Comparison of ENCODE assay signal across 13 cellular contexts in genomic region chr12:1935700-1936378, GRCh38. TPM values are rescaled to one million over a fixed set of nuclear protein-coding genes. Genes with fewer than 3 reads are reported as not detected.
DNase-seq lines count a peak whose midpoint lies in the region; ATAC-seq and TF ChIP-seq lines count a peak whose summit lies in the region.
"Had no signal": no experiment of that assay in that cellular context is flagged by ENCODE, and none has a peak within 500 bp of the region (broad histone marks: within the 10 kb centered on the region; RNA-seq: fewer than 3 reads in every experiment).

No MANE protein-coding gene starts in this region.

- H3K4me1 ChIP-seq in uterus: peaks cover 5 to 9% of the 10 kb centered on the region in 2 donors

- TF ChIP-seq POLR2A in uterus (IDR thresholded peaks at IDR 0.05): no peak
- TF ChIP-seq POLR2A in erythroblast (IDR thresholded peaks at IDR 0.05; ENCODE audit: low read length): no peak

- H3K27me3 ChIP-seq in uterus: no peaks in the 10 kb centered on the region

- H3K36me3 ChIP-seq in uterus: no peaks in the 10 kb centered on the region

- no peak overlapping the region for H3K4me3 ChIP-seq in uterus

- peak overlapping the region; percentile 37 to 40 for H3K27ac ChIP-seq in uterus

- no peak for TF ChIP-seq CTCF in uterus (IDR thresholded peaks at IDR 0.05)

- H3K9me3 ChIP-seq in uterus: no peaks in the 10 kb centered on the region

- intact Hi-C loops in Right ventricle myocardium superior (cut with DNase I) (loop anchor here (2.0 to 5.0 kb wide), 2 partner anchors 137 to 284 kb away; no protein-coding TSS in a partner anchor), cardiac septum (cut with DNase I) (loop anchor here (5.0 kb wide), 2 partner anchors 284 to 304 kb away; no protein-coding TSS in a partner anchor), left ventricle myocardium superior (cut with micrococcal nuclease) (loop anchor here (2.0 kb wide), 1 partner anchor 137 kb away; no protein-coding TSS in a partner anchor), posterior cingulate gyrus (cut with DNase I) (no loop called here), uterus (cut with DNase I; ENCODE audit: low total_unique reads) (loop anchor here (5.0 to 10.0 kb wide), 2 partner anchors 99 to 139 kb away; no protein-coding TSS in a partner anchor)

- ATAC-seq in Right ventricle myocardium superior (ENCODE audit: poor library complexity) (peak; percentile 39), left ventricle myocardium superior (peak; percentile 57), GM18909 (IDR thresholded peaks at IDR 0.05; ENCODE audit: poor library complexity, unreplicated experiment) (no peak)
- ATAC-seq: HCT116 had no signal

- DNase-seq in Right ventricle myocardium superior: no peak
- no peak for DNase-seq in cardiac septum (ENCODE audit: low spot score)
- peak; percentile 63 for DNase-seq in left ventricle myocardium superior
- DNase-seq in posterior cingulate gyrus: peak in 7 of 10 donors; percentile 34 to 92 (median 75)
- peak in 1 of 2 donors; percentile 13 for DNase-seq in uterus
- no peak for DNase-seq in NOMO-1 treated with DMSO at 0.1 percent for 48 hours (lab: John Stamatoyannopoulos, UW; ENCODE audit: unreplicated experiment)
- no peak for DNase-seq in erythroblast (lab: John Stamatoyannopoulos, UW)
- DNase-seq: ACHN, retina, trophoblast cell had no signal

RNA-seq across cellular contexts. Expression of gene CACNA2D4, which starts 17.4 kb away (rescaled TPM):
- total RNA-seq in Right ventricle myocardium superior (1.0 TPM), cardiac septum (0.89 TPM), left ventricle myocardium superior (1.0 TPM), uterus (1 to 10 TPM in 3 of 4 donors, not detected in 1; 2.6 to 4.1 (median 4.0) TPM)
- total RNA-seq: lung microvascular endothelial cell had no signal

Comparison
In these comparisons a context has a peak if more than half of its experiments do, and no peak if none do; other contexts are left out.
1. DNase-seq: peak in left ventricle myocardium superior (single experiment) and posterior cingulate gyrus (7 of 10); none in Right ventricle myocardium superior (single experiment), cardiac septum (single experiment), NOMO-1 treated with DMSO at 0.1 percent for 48 hours (single experiment) and erythroblast (0 of 2).